ENCODE assay signal across 1 cellular context in the genomic region with DNA sequence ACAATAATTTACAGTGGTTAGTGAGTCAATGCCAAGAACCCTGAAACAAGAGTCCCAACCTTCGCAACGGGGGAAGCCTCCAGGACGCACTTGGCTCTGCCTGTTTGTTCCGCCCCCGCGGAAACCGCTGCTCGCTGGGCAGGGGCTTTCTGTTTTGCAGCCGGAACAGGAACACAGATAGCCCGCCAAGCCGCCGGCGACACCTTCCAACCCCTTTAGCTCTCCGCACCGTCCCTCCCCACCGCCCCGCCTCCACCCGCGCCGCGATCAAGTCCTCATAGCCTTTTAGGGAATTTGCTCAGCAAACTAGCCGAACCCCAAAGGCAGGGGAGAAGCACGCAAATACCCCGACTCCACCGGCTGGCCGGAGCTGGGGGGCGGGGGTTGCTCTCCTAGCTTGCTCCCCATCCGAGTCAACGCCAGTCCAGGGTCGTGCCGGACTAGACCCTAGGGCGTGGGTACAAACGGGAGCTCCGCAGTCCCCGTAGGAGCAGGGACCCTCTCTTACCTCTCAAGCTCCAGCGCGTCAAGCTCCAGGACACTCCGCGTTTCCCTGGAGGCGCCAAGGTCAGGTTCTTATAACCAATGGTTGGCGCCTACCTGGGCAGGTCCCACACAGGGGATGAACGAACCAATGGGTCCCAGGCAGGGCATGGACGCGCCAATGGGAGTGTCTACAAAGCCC.
TF ChIP-seq lines count a peak whose summit lies in the region.

A gene with protein sequence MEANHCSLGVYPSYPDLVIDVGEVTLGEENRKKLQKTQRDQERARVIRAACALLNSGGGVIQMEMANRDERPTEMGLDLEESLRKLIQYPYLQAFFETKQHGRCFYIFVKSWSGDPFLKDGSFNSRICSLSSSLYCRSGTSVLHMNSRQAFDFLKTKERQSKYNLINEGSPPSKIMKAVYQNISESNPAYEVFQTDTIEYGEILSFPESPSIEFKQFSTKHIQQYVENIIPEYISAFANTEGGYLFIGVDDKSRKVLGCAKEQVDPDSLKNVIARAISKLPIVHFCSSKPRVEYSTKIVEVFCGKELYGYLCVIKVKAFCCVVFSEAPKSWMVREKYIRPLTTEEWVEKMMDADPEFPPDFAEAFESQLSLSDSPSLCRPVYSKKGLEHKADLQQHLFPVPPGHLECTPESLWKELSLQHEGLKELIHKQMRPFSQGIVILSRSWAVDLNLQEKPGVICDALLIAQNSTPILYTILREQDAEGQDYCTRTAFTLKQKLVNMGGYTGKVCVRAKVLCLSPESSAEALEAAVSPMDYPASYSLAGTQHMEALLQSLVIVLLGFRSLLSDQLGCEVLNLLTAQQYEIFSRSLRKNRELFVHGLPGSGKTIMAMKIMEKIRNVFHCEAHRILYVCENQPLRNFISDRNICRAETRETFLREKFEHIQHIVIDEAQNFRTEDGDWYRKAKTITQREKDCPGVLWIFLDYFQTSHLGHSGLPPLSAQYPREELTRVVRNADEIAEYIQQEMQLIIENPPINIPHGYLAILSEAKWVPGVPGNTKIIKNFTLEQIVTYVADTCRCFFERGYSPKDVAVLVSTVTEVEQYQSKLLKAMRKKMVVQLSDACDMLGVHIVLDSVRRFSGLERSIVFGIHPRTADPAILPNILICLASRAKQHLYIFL (minus strand): TSS at position 553 of the 685 bp plus-strand sequence. CDS start 3,086 bp downstream, outside the sequence.

TF ChIP-seq in HepG2, 621 proteins besides CTCF, POLR2A, EP300 and RAD21:
- TF ChIP-seq SNAI1 (CRISPR knock-in tag; IDR thresholded peaks at IDR 0.05; ENCODE audit: borderline replicate concordance) (no peak), ZNF740 (CRISPR knock-in tag; IDR thresholded peaks at IDR 0.05) (no peak), TSC22D2 (CRISPR knock-in tag; IDR thresholded peaks at IDR 0.05; ENCODE audit: borderline replicate concordance) (no peak), IRF9 (CRISPR knock-in tag; IDR thresholded peaks at IDR 0.05; ENCODE audit: borderline replicate concordance) (no peak), ZFP37 (CRISPR knock-in tag; IDR thresholded peaks at IDR 0.05; ENCODE audit: borderline replicate concordance) (no peak), ZNF234 (CRISPR knock-in tag; conservative IDR thresholded peaks at IDR 0.05) (no peak), ZNF446 (CRISPR knock-in tag; IDR thresholded peaks at IDR 0.05) (no peak), ZNF451 (CRISPR knock-in tag; IDR thresholded peaks at IDR 0.05) (no peak), ZNF12 (CRISPR knock-in tag; IDR thresholded peaks at IDR 0.05) (no peak)
- TF ChIP-seq, protein P1, sequence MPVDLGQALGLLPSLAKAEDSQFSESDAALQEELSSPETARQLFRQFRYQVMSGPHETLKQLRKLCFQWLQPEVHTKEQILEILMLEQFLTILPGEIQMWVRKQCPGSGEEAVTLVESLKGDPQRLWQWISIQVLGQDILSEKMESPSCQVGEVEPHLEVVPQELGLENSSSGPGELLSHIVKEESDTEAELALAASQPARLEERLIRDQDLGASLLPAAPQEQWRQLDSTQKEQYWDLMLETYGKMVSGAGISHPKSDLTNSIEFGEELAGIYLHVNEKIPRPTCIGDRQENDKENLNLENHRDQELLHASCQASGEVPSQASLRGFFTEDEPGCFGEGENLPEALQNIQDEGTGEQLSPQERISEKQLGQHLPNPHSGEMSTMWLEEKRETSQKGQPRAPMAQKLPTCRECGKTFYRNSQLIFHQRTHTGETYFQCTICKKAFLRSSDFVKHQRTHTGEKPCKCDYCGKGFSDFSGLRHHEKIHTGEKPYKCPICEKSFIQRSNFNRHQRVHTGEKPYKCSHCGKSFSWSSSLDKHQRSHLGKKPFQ (CRISPR knock-in tag; IDR thresholded peaks at IDR 0.05; ENCODE audit: insufficient replicate concordance), result no peak
- TF ChIP-seq, protein P2, sequence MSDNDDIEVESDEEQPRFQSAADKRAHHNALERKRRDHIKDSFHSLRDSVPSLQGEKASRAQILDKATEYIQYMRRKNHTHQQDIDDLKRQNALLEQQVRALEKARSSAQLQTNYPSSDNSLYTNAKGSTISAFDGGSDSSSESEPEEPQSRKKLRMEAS (IDR thresholded peaks at IDR 0.05), result no peak
- TF ChIP-seq, protein P3, sequence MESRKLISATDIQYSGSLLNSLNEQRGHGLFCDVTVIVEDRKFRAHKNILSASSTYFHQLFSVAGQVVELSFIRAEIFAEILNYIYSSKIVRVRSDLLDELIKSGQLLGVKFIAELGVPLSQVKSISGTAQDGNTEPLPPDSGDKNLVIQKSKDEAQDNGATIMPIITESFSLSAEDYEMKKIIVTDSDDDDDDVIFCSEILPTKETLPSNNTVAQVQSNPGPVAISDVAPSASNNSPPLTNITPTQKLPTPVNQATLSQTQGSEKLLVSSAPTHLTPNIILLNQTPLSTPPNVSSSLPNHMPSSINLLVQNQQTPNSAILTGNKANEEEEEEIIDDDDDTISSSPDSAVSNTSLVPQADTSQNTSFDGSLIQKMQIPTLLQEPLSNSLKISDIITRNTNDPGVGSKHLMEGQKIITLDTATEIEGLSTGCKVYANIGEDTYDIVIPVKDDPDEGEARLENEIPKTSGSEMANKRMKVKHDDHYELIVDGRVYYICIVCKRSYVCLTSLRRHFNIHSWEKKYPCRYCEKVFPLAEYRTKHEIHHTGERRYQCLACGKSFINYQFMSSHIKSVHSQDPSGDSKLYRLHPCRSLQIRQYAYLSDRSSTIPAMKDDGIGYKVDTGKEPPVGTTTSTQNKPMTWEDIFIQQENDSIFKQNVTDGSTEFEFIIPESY (CRISPR knock-in tag; IDR thresholded peaks at IDR 0.05), result no peak
- TF ChIP-seq, protein P4, sequence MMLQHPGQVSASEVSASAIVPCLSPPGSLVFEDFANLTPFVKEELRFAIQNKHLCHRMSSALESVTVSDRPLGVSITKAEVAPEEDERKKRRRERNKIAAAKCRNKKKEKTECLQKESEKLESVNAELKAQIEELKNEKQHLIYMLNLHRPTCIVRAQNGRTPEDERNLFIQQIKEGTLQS (CRISPR knock-in tag; IDR thresholded peaks at IDR 0.05), result no peak
- TF ChIP-seq, protein P5, sequence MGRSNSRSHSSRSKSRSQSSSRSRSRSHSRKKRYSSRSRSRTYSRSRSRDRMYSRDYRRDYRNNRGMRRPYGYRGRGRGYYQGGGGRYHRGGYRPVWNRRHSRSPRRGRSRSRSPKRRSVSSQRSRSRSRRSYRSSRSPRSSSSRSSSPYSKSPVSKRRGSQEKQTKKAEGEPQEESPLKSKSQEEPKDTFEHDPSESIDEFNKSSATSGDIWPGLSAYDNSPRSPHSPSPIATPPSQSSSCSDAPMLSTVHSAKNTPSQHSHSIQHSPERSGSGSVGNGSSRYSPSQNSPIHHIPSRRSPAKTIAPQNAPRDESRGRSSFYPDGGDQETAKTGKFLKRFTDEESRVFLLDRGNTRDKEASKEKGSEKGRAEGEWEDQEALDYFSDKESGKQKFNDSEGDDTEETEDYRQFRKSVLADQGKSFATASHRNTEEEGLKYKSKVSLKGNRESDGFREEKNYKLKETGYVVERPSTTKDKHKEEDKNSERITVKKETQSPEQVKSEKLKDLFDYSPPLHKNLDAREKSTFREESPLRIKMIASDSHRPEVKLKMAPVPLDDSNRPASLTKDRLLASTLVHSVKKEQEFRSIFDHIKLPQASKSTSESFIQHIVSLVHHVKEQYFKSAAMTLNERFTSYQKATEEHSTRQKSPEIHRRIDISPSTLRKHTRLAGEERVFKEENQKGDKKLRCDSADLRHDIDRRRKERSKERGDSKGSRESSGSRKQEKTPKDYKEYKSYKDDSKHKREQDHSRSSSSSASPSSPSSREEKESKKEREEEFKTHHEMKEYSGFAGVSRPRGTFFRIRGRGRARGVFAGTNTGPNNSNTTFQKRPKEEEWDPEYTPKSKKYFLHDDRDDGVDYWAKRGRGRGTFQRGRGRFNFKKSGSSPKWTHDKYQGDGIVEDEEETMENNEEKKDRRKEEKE (IDR thresholded peaks at IDR 0.05), result no peak
